ENCODE assay signal across 8 cellular contexts in genomic region chr15:64096486-64097431, GRCh38. TPM values are rescaled to one million over a fixed set of nuclear protein-coding genes. Genes with fewer than 3 reads are reported as not detected.
DNase-seq lines count a peak whose midpoint lies in the region; ATAC-seq and TF ChIP-seq lines count a peak whose summit lies in the region.

No MANE protein-coding gene starts in this region.

- intact Hi-C loops in OCI-LY7 (cut with micrococcal nuclease; ENCODE audit: unreplicated experiment), result loop anchor here (10.0 kb wide), 1 partner anchor 622 kb away; no protein-coding TSS in a partner anchor

- H3K4me2 ChIP-seq in OCI-LY7 (ENCODE audit: low read length), result peak overlapping the region; percentile 82

- H3K27ac ChIP-seq in OCI-LY7 (ENCODE audit: low read depth, low read length, poor library complexity, severe bottlenecking) (peak overlapping the region; percentile 49), coronary artery (peak overlapping the region; percentile 78 to 90)

- H3K79me2 ChIP-seq in OCI-LY7 (ENCODE audit: insufficient read depth, low read depth, low read length), result peaks cover 86% of the 10 kb centered on the region

- CTCF ChIA-PET in OCI-LY7 (lab: Charles Lee; ENCODE audit: unreplicated experiment), result interaction anchor here (1.1 kb wide), 1 partner anchor 57 kb away, joined by 4 read pairs; no protein-coding TSS in a partner anchor

- peaks cover 48% of the 10 kb centered on the region for H3K4me1 ChIP-seq in OCI-LY7 (ENCODE audit: insufficient read depth, low read length, poor library complexity, severe bottlenecking)

- no peaks in the 10 kb centered on the region for H3K9me3 Mint-ChIP-seq in activated T-cell treated with anti-CD3 and anti-CD28 coated beads, Interleukin-2, amount 50 U/mL, for 24 hours
- H3K9me3 Mint-ChIP-seq in naive B cell, result no peaks in the 10 kb centered on the region

- H3K4me1 Mint-ChIP-seq in activated T-cell treated with anti-CD3 and anti-CD28 coated beads, Interleukin-2, amount 50 U/mL, for 24 hours (ENCODE audit: low read depth), result peaks cover 73% of the 10 kb centered on the region
- peaks cover 58 to 90% (median 76%) of the 10 kb centered on the region in 3 donors for H3K4me1 Mint-ChIP-seq in naive B cell

- H3K4me3 ChIP-seq in OCI-LY7 (ENCODE audit: low read depth, low read length, poor library complexity, severe bottlenecking) (peak overlapping the region; percentile 85), coronary artery (peak overlapping the region; percentile 82)

- H3K9me2 ChIP-seq in OCI-LY7 (ENCODE audit: insufficient read depth, low read length), result 0 out of 2 replicates have a peak, but pooled peaks cover 2% of the 10 kb centered on the region

- H3K36me3 Mint-ChIP-seq in activated T-cell treated with anti-CD3 and anti-CD28 coated beads, Interleukin-2, amount 50 U/mL, for 24 hours (ENCODE audit: low read depth), result peaks cover 63% of the 10 kb centered on the region
- H3K36me3 Mint-ChIP-seq in naive B cell, result no peaks in the 10 kb centered on the region

- DNase-seq in activated T-cell treated with anti-CD3 and anti-CD28 coated beads, Interleukin-2, amount 50 U/mL, for 24 hours, result no peak
- DNase-seq in activated T-cell treated with anti-CD3 and anti-CD28 coated beads, Interleukin-2, amount 50 U/mL, for 1 hour, result no peak
- peak; percentile 47 for DNase-seq in OCI-LY7 (ENCODE audit: low spot score)
- DNase-seq in coronary artery (ENCODE audit: low spot score), result no peak
- no peak for DNase-seq in naive B cell
- DNase-seq in DMS153 (lab: John Stamatoyannopoulos, UW), result no peak

- H4K20me1 ChIP-seq in OCI-LY7 (ENCODE audit: insufficient read depth, low read length), result peaks cover 31% of the 10 kb centered on the region

- POLR2A ChIA-PET in OCI-LY7 (lab: Charles Lee), result interaction anchor here (0.7 to 1.5 kb wide), 4 partner anchors 10 to 245 kb away, joined by 3 to 8 read pairs (median 6); no protein-coding TSS in a partner anchor

- ATAC-seq in naive B cell (ENCODE audit: low read depth in 2 of 2) (no peak), HG02678 (IDR thresholded peaks at IDR 0.05; ENCODE audit: unreplicated experiment) (no peak), HG02610 (IDR thresholded peaks at IDR 0.05; ENCODE audit: unreplicated experiment) (no peak)

- H3K27me3 Mint-ChIP-seq in activated T-cell treated with anti-CD3 and anti-CD28 coated beads, Interleukin-2, amount 50 U/mL, for 24 hours, result no peaks in the 10 kb centered on the region
- H3K27me3 Mint-ChIP-seq in naive B cell, result no peaks in the 10 kb centered on the region

- BruUV-seq in OCI-LY7 (replicated peaks; lab: Mats Ljungman, UMichigan), result no TSS peak

- no peaks in the 10 kb centered on the region for H3K9me3 ChIP-seq in OCI-LY7 (ENCODE audit: low read length)

- peak; percentile 58 for TF ChIP-seq CTCF in OCI-LY7 (conservative IDR thresholded peaks at IDR 0.05; ENCODE audit: low read length)
- no peak for TF ChIP-seq CTCF in coronary artery (IDR thresholded peaks at IDR 0.05)

- peak overlapping the region; percentile 100 for H3K4me3 Mint-ChIP-seq in activated T-cell treated with anti-CD3 and anti-CD28 coated beads, Interleukin-2, amount 50 U/mL, for 24 hours
- peak overlapping the region; percentile 97 to 100 (median 99) for H3K4me3 Mint-ChIP-seq in naive B cell

- H3K27ac Mint-ChIP-seq in activated T-cell treated with anti-CD3 and anti-CD28 coated beads, Interleukin-2, amount 50 U/mL, for 24 hours, result peak overlapping the region; percentile 100
- peak overlapping the region; percentile 90 to 100 (median 98) for H3K27ac Mint-ChIP-seq in naive B cell

- H3K36me3 ChIP-seq in OCI-LY7 (ENCODE audit: insufficient read depth, low read length), result peaks cover 23% of the 10 kb centered on the region

- H2AFZ ChIP-seq in OCI-LY7 (ENCODE audit: low read length), result peak overlapping the region; percentile 46; the same call in 1 of the 2 replicates

RNA-seq across cellular contexts. Expression of gene SNX1, which starts 1.0 kb away (rescaled TPM):
- total RNA-seq in OCI-LY7 (2014; rRNA removed; shearing (Covaris generic)), result 30.1 and 39.4 TPM in 2 replicates
- 126 and 129 TPM in 2 replicates for total RNA-seq in OCI-LY7 (2022)
- 100 to 1,000 TPM in 2 of 6 donors, 10 to 100 TPM in 4; 56.3 to 109 (median 78.0) TPM for polyA plus RNA-seq in naive B cell (ENCODE audit: low read depth in 6 of 6)

RNA-seq across cellular contexts. Expression of gene CIAO2A, which starts 3.1 kb away (rescaled TPM):
- 71.6 and 84.7 TPM in 2 replicates for total RNA-seq in OCI-LY7 (2014; rRNA removed; shearing (Covaris generic))
- total RNA-seq in OCI-LY7 (2022), result 78.7 and 86.7 TPM in 2 replicates
- polyA plus RNA-seq in naive B cell (ENCODE audit: low read depth in 6 of 6), result 100 to 1,000 TPM; 260 to 473 (median 320) TPM

RNA-seq across cellular contexts. Expression of gene DAPK2, which starts 50.5 kb away (rescaled TPM):
- total RNA-seq in OCI-LY7 (2014; rRNA removed; shearing (Covaris generic)), result 0.03 and 1.2 TPM in 2 replicates
- 0.36 TPM in 1 of 2 replicates, not detected in the other for total RNA-seq in OCI-LY7 (2022)
- polyA plus RNA-seq in naive B cell (ENCODE audit: low read depth in 6 of 6), result 10 to 100 TPM in 1 of 6 donors, 1 to 10 TPM in 2, under 1 TPM in 3; 0.69 to 10.3 (median 0.96) TPM

RNA-seq across cellular contexts. Expression of gene SNX22, which starts 54.8 kb away (rescaled TPM):
- 63.1 and 65.7 TPM in 2 replicates for total RNA-seq in OCI-LY7 (2014; rRNA removed; shearing (Covaris generic))
- 61.6 and 68.8 TPM in 2 replicates for total RNA-seq in OCI-LY7 (2022)
- 10 to 100 TPM; 55.7 to 95.8 (median 59.7) TPM for polyA plus RNA-seq in naive B cell (ENCODE audit: low read depth in 6 of 6)
